9 cellular contexts compared by ENCODE assay signal in the genomic region with DNA sequence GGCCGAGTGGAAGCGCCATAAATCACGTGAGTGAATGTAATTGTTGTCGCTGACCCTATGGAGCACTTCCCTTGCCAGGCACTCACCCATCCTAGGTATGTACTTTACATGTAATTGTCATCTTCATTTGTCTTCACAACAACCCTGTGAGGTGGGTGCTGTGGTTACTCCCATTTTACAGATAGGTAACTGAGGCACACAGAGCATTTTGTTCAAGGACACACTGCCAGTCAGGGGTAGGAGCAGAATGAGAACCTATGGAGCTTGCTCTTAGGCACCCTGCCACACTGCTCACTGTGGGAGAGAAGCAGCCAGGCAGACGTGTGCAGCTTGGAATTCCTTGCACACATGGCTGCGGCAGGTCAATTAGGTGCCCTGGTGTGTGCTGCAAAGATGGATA. TPM values are rescaled to one million over a fixed set of nuclear protein-coding genes. Genes with fewer than 3 reads are reported as not detected.
DNase-seq lines count a peak whose midpoint lies in the region; FAIRE-seq and TF ChIP-seq lines count a peak whose summit lies in the region.
"Had no signal": no experiment of that assay in that cellular context is flagged by ENCODE, and none has a peak within 500 bp of the region (broad histone marks: within the 10 kb centered on the region; RNA-seq: fewer than 3 reads in every experiment).

No MANE protein-coding gene starts in this region.

- WGBS in testis, 2 donors: 13 to 24% methylated on average over 6 of the region's 6 CpGs

- H3K4me3 Mint-ChIP-seq in activated CD4-positive, alpha-beta T cell treated with anti-CD3 and anti-CD28 coated beads, Interleukin-2, amount 10 ng/mL, durations not matched to agents 24 days and 14 days: peak overlapping the region; percentile 86
- H3K4me3 Mint-ChIP-seq in activated naive CD8-positive, alpha-beta T cell: peak overlapping the region; percentile 94

- H3K27me3 Mint-ChIP-seq in activated CD4-positive, alpha-beta T cell treated with anti-CD3 and anti-CD28 coated beads, Interleukin-2, amount 10 ng/mL, durations not matched to agents 24 days and 14 days: peaks cover 3% of the 10 kb centered on the region
- no peaks in the 10 kb centered on the region for H3K27me3 Mint-ChIP-seq in activated naive CD8-positive, alpha-beta T cell

- TF ChIP-seq POLR2A in testis (IDR thresholded peaks at IDR 0.05): no peak

- no peaks in the 10 kb centered on the region for H3K9me3 Mint-ChIP-seq in activated CD4-positive, alpha-beta T cell treated with anti-CD3 and anti-CD28 coated beads, Interleukin-2, amount 10 ng/mL, durations not matched to agents 24 days and 14 days
- no peaks in the 10 kb centered on the region for H3K9me3 Mint-ChIP-seq in activated naive CD8-positive, alpha-beta T cell (ENCODE audit: low read depth)

- dilution Hi-C loops in keratinocyte (cut with MboI; ENCODE audit: extremely low pct_ligation_motif_present, low sequenced_read_pairs): no loop called here

- peak overlapping the region; percentile 83 for H3K27ac ChIP-seq in keratinocyte (ENCODE audit: control insufficient read depth, insufficient read depth, low read length)
- peak overlapping the region; percentile 48 to 71 for H3K27ac ChIP-seq in testis

- H3K9me3 ChIP-seq in keratinocyte (ENCODE audit: control insufficient read depth, low read depth, low read length): no peaks in the 10 kb centered on the region
- no peaks in the 10 kb centered on the region for H3K9me3 ChIP-seq in testis

- H2AFZ ChIP-seq in keratinocyte (ENCODE audit: control insufficient read depth, low read length): peak overlapping the region; percentile 93

- no peak for FAIRE-seq in keratinocyte (lab: Jason Lieb, UNC)

- no peaks in the 10 kb centered on the region for H4K20me1 ChIP-seq in keratinocyte (ENCODE audit: control insufficient read depth, extremely low read depth, insufficient read depth, low read length)

- no peaks in the 10 kb centered on the region for H3K27me3 ChIP-seq in keratinocyte (ENCODE audit: control insufficient read depth, extremely low read depth, insufficient read depth, low read length)
- no peaks in the 10 kb centered on the region for H3K27me3 ChIP-seq in testis

- TF ChIP-seq CTCF in keratinocyte (optimal IDR thresholded peaks at IDR 0.05 in 1 of 3, IDR thresholded peaks at IDR 0.05 in 1 of 3, conservative IDR thresholded peaks at IDR 0.05 in 1 of 3; ENCODE audit: extremely low read depth in 1 of 3, insufficient read depth in 2 of 3, low read length in 3 of 3) (no peak), testis (IDR thresholded peaks at IDR 0.05) (no peak)

- H3K27ac Mint-ChIP-seq in activated CD4-positive, alpha-beta T cell treated with anti-CD3 and anti-CD28 coated beads, Interleukin-2, amount 10 ng/mL, durations not matched to agents 24 days and 14 days: peak overlapping the region; percentile 75
- H3K27ac Mint-ChIP-seq in activated naive CD8-positive, alpha-beta T cell: peak overlapping the region; percentile 82

- H3K4me1 ChIP-seq in keratinocyte (ENCODE audit: control insufficient read depth, extremely low read depth, insufficient read depth, low read length) (peaks cover 11% of the 10 kb centered on the region), testis (peaks cover 7% of the 10 kb centered on the region)

- H3K4me1 Mint-ChIP-seq in activated CD4-positive, alpha-beta T cell treated with anti-CD3 and anti-CD28 coated beads, Interleukin-2, amount 10 ng/mL, durations not matched to agents 24 days and 14 days: peaks cover 11% of the 10 kb centered on the region
- peaks cover 23% of the 10 kb centered on the region for H3K4me1 Mint-ChIP-seq in activated naive CD8-positive, alpha-beta T cell (ENCODE audit: low read depth)

- H3K4me3 ChIP-seq in keratinocyte (ENCODE audit: control insufficient read depth in 2 of 3, extremely low read depth in 1 of 3, insufficient read depth in 2 of 3, low read depth in 1 of 3, low read length in 3 of 3) (peak overlapping the region; percentile 57 to 83 (median 79)), testis (peak overlapping the region; percentile 82)

- DNase-seq in activated CD4-positive, alpha-beta T cell treated with anti-CD3 and anti-CD28 coated beads, Interleukin-2, amount 10 ng/mL, durations not matched to agents 24 days and 14 days: no peak
- DNase-seq in activated CD4-positive, alpha-beta T cell treated with anti-CD3 and anti-CD28 coated beads, Interleukin-2, amount 50 U/mL, for 1 hour: no peak
- DNase-seq in keratinocyte (ENCODE audit: low read depth, low spot score) (no peak), testis (no peak), SK-N-DZ (ENCODE audit: low spot score) (no peak), NCI-H526 treated with DMSO at 0.1 percent for 48 hours (lab: John Stamatoyannopoulos, UW) (no peak), T1000 (lab: John Stamatoyannopoulos, UW) (no peak)

- peak overlapping the region; percentile 86 for H3K4me2 ChIP-seq in keratinocyte (ENCODE audit: control insufficient read depth, extremely low read depth, insufficient read depth, low read depth, low read length)

- H3K36me3 Mint-ChIP-seq in activated CD4-positive, alpha-beta T cell treated with anti-CD3 and anti-CD28 coated beads, Interleukin-2, amount 10 ng/mL, durations not matched to agents 24 days and 14 days (ENCODE audit: low read depth): no peaks in the 10 kb centered on the region
- H3K36me3 Mint-ChIP-seq in activated naive CD8-positive, alpha-beta T cell: peaks cover 7% of the 10 kb centered on the region

- H3K36me3 ChIP-seq in keratinocyte (ENCODE audit: control insufficient read depth in 2 of 2, extremely low read depth in 1 of 2, insufficient read depth in 2 of 2, low read length in 2 of 2) (peaks cover 0 to 2% of the 10 kb centered on the region in 2 experiments), testis (ENCODE audit: low read depth, missing control alignments) (no peaks in the 10 kb centered on the region)

- peaks cover 9% of the 10 kb centered on the region for H3K79me2 ChIP-seq in keratinocyte (ENCODE audit: control insufficient read depth, insufficient read depth, low read length)

- intact Hi-C loops in activated CD4-positive, alpha-beta T cell treated with anti-CD3 and anti-CD28 coated beads, Interleukin-2, amount 10 ng/mL, durations not matched to agents 24 days and 14 days (cut with micrococcal nuclease): no loop called here
- intact Hi-C loops in testis (cut with DNase I; ENCODE audit: low total_unique reads): no loop called here

- no peaks in the 10 kb centered on the region for H3K9me1 ChIP-seq in keratinocyte (ENCODE audit: control insufficient read depth, extremely low read depth, insufficient read depth, low read length)

- H3K9ac ChIP-seq in keratinocyte (ENCODE audit: control insufficient read depth, extremely low read depth, insufficient read depth, low read length): peak overlapping the region; percentile 81

RNA-seq across cellular contexts. Expression of a gene that starts 0.8 kb away (rescaled TPM):
- total RNA-seq in activated CD4-positive, alpha-beta T cell treated with anti-CD3 and anti-CD28 coated beads, Interleukin-2, amount 10 ng/mL, durations not matched to agents 24 days and 14 days: 0.23 TPM in 1 of 2 replicates, not detected in the other
- 0.18 to 0.31 TPM (median 0.27 TPM) in 3 replicates for polyA plus RNA-seq in keratinocyte
- 0.37 TPM for polyA plus RNA-seq in keratinocyte (2011; ENCODE audit: low read depth)
- polyA plus RNA-seq in keratinocyte (2011; cell fraction: cytosol; rRNA removed): 0.18 and 0.51 TPM in 2 replicates
- polyA plus RNA-seq in keratinocyte (2011; cell fraction: nucleus; rRNA removed): 0.49 and 0.55 TPM in 2 replicates
- 0.20 and 0.25 TPM in 2 replicates for polyA plus RNA-seq in keratinocyte (2012; ENCODE audit: low replicate concordance)
- 0.16 to 0.66 TPM in 2 of 3 replicates, not detected in the other for polyA minus RNA-seq in keratinocyte
- polyA minus RNA-seq in keratinocyte (2011; cell fraction: cytosol; rRNA and poly(A)+ RNA removed): not detected
- 0.78 and 2.0 TPM in 2 replicates for polyA minus RNA-seq in keratinocyte (2011; cell fraction: nucleus; rRNA and poly(A)+ RNA removed)
- 10 to 100 TPM; 41.3 to 81.5 TPM for total RNA-seq in testis
- polyA plus RNA-seq in testis (ENCODE audit: insufficient read depth, low read depth, low replicate concordance): 108 TPM
- 0.14 and 0.28 TPM in 2 replicates for polyA plus RNA-seq in SK-N-DZ (2014; cell fraction: cytosol; rRNA removed)
- polyA plus RNA-seq in SK-N-DZ (2014; cell fraction: nucleus; rRNA removed): 0.35 TPM in 1 of 2 replicates, not detected in the other

RNA-seq across cellular contexts. Expression of a gene that starts 49.4 kb away (rescaled TPM):
- total RNA-seq in activated CD4-positive, alpha-beta T cell treated with anti-CD3 and anti-CD28 coated beads, Interleukin-2, amount 10 ng/mL, durations not matched to agents 24 days and 14 days: not detected in 2 replicates
- 0.26 to 1.0 TPM (median 0.33 TPM) in 3 replicates for polyA plus RNA-seq in keratinocyte
- polyA plus RNA-seq in keratinocyte (2011; ENCODE audit: low read depth): not detected
- polyA plus RNA-seq in keratinocyte (2011; cell fraction: cytosol; rRNA removed): 0.44 and 0.50 TPM in 2 replicates
- polyA plus RNA-seq in keratinocyte (2011; cell fraction: nucleus; rRNA removed): 4.4 and 5.6 TPM in 2 replicates
- 0.06 TPM in 2 replicates for polyA plus RNA-seq in keratinocyte (2012; ENCODE audit: low replicate concordance)
- 0.13 to 0.56 TPM in 2 of 3 replicates, not detected in the other for polyA minus RNA-seq in keratinocyte
- polyA minus RNA-seq in keratinocyte (2011; cell fraction: cytosol; rRNA and poly(A)+ RNA removed): not detected
- polyA minus RNA-seq in keratinocyte (2011; cell fraction: nucleus; rRNA and poly(A)+ RNA removed): 1.1 and 1.5 TPM in 2 replicates
- total RNA-seq in testis: 10 to 100 TPM; 10.3 to 11.9 TPM
- 11.2 TPM for polyA plus RNA-seq in testis (ENCODE audit: insufficient read depth, low read depth, low replicate concordance)
- 12.4 and 13.1 TPM in 2 replicates for polyA plus RNA-seq in SK-N-DZ (2014; cell fraction: cytosol; rRNA removed)
- polyA plus RNA-seq in SK-N-DZ (2014; cell fraction: nucleus; rRNA removed): 32.4 and 47.2 TPM in 2 replicates
- total RNA-seq: dermis microvascular lymphatic vessel endothelial cell had no signal

Comparison
In these comparisons a context has a peak if more than half of its experiments do, and no peak if none do; other contexts are left out.
1. RNA of a gene that starts 0.8 kb away (total RNA-seq): 41.3 to 81.5 TPM in testis; 0.23 TPM in activated CD4-positive, alpha-beta T cell treated with anti-CD3 and anti-CD28 coated beads, Interleukin-2, amount 10 ng/mL, durations not matched to agents 24 days and 14 days; every median in the first group is over 10 times any median in the second.
2. RNA of a gene that starts 49.4 kb away (total RNA-seq): 10.3 to 11.9 TPM in testis; not detected in activated CD4-positive, alpha-beta T cell treated with anti-CD3 and anti-CD28 coated beads, Interleukin-2, amount 10 ng/mL, durations not matched to agents 24 days and 14 days; every median in the first group is over 10 times any median in the second.